ENCODE assay signal across 29 cellular contexts in genomic region chr11:8624698-8625097, GRCh38.
"Had no signal": no experiment of that assay in that cellular context is flagged by ENCODE, and none has a peak within 500 bp of the region (broad histone marks: within the 10 kb centered on the region; RNA-seq: fewer than 3 reads in every experiment).

No MANE protein-coding gene starts in this region.

- FAIRE-seq: astrocyte had no signal

- H3K27me3 ChIP-seq: SJSA1 had no signal

- ATAC-seq: activated CD8-positive, alpha-beta memory T cell treated with anti-CD3 and anti-CD28 coated beads, Interleukin-2, amount 10 ng/mL, durations not matched to agents 7 days and 5 days; Panc1; SK-N-SH treated with all-trans-retinoic acid at 6 μM for 48 hours; WTC11 had no signal

- H3K27ac ChIP-seq: SJSA1 had no signal

- H3K27me3 Mint-ChIP-seq: activated CD8-positive, alpha-beta memory T cell treated with anti-CD3 and anti-CD28 coated beads, Interleukin-2, amount 10 ng/mL, durations not matched to agents 7 days and 5 days; activated naive CD4-positive, alpha-beta T cell treated with anti-CD3 and anti-CD28 coated beads, Interleukin-2, amount 50 U/mL, for 24 hours; activated T-cell treated with anti-CD3 and anti-CD28 coated beads, Interleukin-2, amount 50 U/mL, for 24 hours; brain; IgD-negative memory B cell had no signal

- H3K9me3 ChIP-seq: SJSA1 had no signal

- H3K4me3 ChIP-seq: SJSA1 had no signal

- H3K27ac Mint-ChIP-seq: activated CD8-positive, alpha-beta memory T cell treated with anti-CD3 and anti-CD28 coated beads, Interleukin-2, amount 10 ng/mL, durations not matched to agents 7 days and 5 days; activated naive CD4-positive, alpha-beta T cell treated with anti-CD3 and anti-CD28 coated beads, Interleukin-2, amount 50 U/mL, for 24 hours; activated T-cell treated with anti-CD3 and anti-CD28 coated beads, Interleukin-2, amount 50 U/mL, for 24 hours; activated T-helper 1 cell treated with anti-CD3 and anti-CD28 coated beads, Interleukin-12 subunit alpha, Interleukin-12 subunit beta, Interleukin-2, Interleukin-4 antibody, amounts not matched to agents 30 ng/mL and 10 ng/mL and 1 ng/mL, durations not matched to agents 14 hours and 24 hours and 36 hours; brain; IgD-negative memory B cell; WTC11 had no signal

- H3K9me3 Mint-ChIP-seq: activated naive CD4-positive, alpha-beta T cell treated with anti-CD3 and anti-CD28 coated beads, Interleukin-2, amount 50 U/mL, for 24 hours; activated T-cell treated with anti-CD3 and anti-CD28 coated beads, Interleukin-2, amount 50 U/mL, for 24 hours; activated T-helper 1 cell treated with anti-CD3 and anti-CD28 coated beads, Interleukin-12 subunit alpha, Interleukin-12 subunit beta, Interleukin-2, Interleukin-4 antibody, amounts not matched to agents 30 ng/mL and 10 ng/mL and 1 ng/mL, durations not matched to agents 14 hours and 24 hours and 36 hours; brain; IgD-negative memory B cell; WTC11 had no signal

- H3K36me3 ChIP-seq: SJSA1 had no signal

- DNase-seq: activated CD4-positive, alpha-beta T cell treated with anti-CD3 and anti-CD28 coated beads for 48 hours; activated CD4-positive, alpha-beta T cell treated with anti-CD3 and anti-CD28 coated beads, Interleukin-2, amount 50 U/mL, for 4 hours; activated CD4-positive, CD25-positive, alpha-beta regulatory T cell treated with anti-CD3 and anti-CD28 coated beads, Interleukin-2, amount 50 U/mL, for 72 hours; activated CD8-positive, alpha-beta memory T cell treated with anti-CD3 and anti-CD28 coated beads, Interleukin-2, amount 10 ng/mL, durations not matched to agents 7 days and 5 days; activated effector memory CD4-positive, alpha-beta T cell treated with Interleukin-2 at 50 U/mL for 16 hours; activated naive CD4-positive, alpha-beta T cell; activated T-cell treated with anti-CD3 and anti-CD28 coated beads, Interleukin-2, amount 50 U/mL, for 24 hours; KG1; NCI-H1048; NCI-H1930; NCI-H2107; NCI-H2171 treated with DMSO at 0.1 percent for 48 hours; NCI-H226; NCI-H510A; NCI-H526 treated with DMSO at 0.1 percent for 48 hours; NCI-H82; OCI-M1; RPMI8226; SHP77; SW 1271 had no signal

- H3K4me1 Mint-ChIP-seq: activated CD8-positive, alpha-beta memory T cell treated with anti-CD3 and anti-CD28 coated beads, Interleukin-2, amount 10 ng/mL, durations not matched to agents 7 days and 5 days; activated naive CD4-positive, alpha-beta T cell treated with anti-CD3 and anti-CD28 coated beads, Interleukin-2, amount 50 U/mL, for 24 hours; brain; IgD-negative memory B cell; WTC11 had no signal

- H3K4me3 Mint-ChIP-seq: activated CD8-positive, alpha-beta memory T cell treated with anti-CD3 and anti-CD28 coated beads, Interleukin-2, amount 10 ng/mL, durations not matched to agents 7 days and 5 days; activated naive CD4-positive, alpha-beta T cell treated with anti-CD3 and anti-CD28 coated beads, Interleukin-2, amount 50 U/mL, for 24 hours; activated T-cell treated with anti-CD3 and anti-CD28 coated beads, Interleukin-2, amount 50 U/mL, for 24 hours; activated T-helper 1 cell treated with anti-CD3 and anti-CD28 coated beads, Interleukin-12 subunit alpha, Interleukin-12 subunit beta, Interleukin-2, Interleukin-4 antibody, amounts not matched to agents 30 ng/mL and 10 ng/mL and 1 ng/mL, durations not matched to agents 14 hours and 24 hours and 36 hours; brain; IgD-negative memory B cell; WTC11 had no signal
